In genomic region chr20:10639051-10639761, GRCh38 we compare ENCODE assay signal across 1 cellular context.
TF ChIP-seq lines count a peak whose summit lies in the region.

No MANE protein-coding gene starts in this region.

TF ChIP-seq in GM12878, 131 proteins besides CTCF, POLR2A, EP300 and RAD21:
- TF ChIP-seq NRF1 (conservative IDR thresholded peaks at IDR 0.05; ENCODE audit: low read depth, low read length) (no peak), HDGF (IDR thresholded peaks at IDR 0.05) (no peak), HDAC2 (IDR thresholded peaks at IDR 0.05) (no peak), IKZF2 (IDR thresholded peaks at IDR 0.05) (no peak), RUNX3 (IDR thresholded peaks at IDR 0.05; ENCODE audit: low read length) (no peak), ZNF24 (IDR thresholded peaks at IDR 0.05) (no peak), IRF4 (IDR thresholded peaks at IDR 0.05; ENCODE audit: low read depth, low read length) (no peak), YY1 (IDR thresholded peaks at IDR 0.05; ENCODE audit: low read depth, low read length) (no peak), CEBPZ (IDR thresholded peaks at IDR 0.05; ENCODE audit: low read depth, low read length) (no peak), DPF2 (IDR thresholded peaks at IDR 0.05) (no peak), ESRRA (IDR thresholded peaks at IDR 0.05; ENCODE audit: low read length) (no peak), MTA3 (IDR thresholded peaks at IDR 0.05; ENCODE audit: borderline replicate concordance, low read length) (no peak)
- TF ChIP-seq, protein P1, sequence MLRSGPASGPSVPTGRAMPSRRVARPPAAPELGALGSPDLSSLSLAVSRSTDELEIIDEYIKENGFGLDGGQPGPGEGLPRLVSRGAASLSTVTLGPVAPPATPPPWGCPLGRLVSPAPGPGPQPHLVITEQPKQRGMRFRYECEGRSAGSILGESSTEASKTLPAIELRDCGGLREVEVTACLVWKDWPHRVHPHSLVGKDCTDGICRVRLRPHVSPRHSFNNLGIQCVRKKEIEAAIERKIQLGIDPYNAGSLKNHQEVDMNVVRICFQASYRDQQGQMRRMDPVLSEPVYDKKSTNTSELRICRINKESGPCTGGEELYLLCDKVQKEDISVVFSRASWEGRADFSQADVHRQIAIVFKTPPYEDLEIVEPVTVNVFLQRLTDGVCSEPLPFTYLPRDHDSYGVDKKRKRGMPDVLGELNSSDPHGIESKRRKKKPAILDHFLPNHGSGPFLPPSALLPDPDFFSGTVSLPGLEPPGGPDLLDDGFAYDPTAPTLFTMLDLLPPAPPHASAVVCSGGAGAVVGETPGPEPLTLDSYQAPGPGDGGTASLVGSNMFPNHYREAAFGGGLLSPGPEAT (IDR thresholded peaks at IDR 0.05; ENCODE audit: low read depth), result no peak
- TF ChIP-seq, protein P2, sequence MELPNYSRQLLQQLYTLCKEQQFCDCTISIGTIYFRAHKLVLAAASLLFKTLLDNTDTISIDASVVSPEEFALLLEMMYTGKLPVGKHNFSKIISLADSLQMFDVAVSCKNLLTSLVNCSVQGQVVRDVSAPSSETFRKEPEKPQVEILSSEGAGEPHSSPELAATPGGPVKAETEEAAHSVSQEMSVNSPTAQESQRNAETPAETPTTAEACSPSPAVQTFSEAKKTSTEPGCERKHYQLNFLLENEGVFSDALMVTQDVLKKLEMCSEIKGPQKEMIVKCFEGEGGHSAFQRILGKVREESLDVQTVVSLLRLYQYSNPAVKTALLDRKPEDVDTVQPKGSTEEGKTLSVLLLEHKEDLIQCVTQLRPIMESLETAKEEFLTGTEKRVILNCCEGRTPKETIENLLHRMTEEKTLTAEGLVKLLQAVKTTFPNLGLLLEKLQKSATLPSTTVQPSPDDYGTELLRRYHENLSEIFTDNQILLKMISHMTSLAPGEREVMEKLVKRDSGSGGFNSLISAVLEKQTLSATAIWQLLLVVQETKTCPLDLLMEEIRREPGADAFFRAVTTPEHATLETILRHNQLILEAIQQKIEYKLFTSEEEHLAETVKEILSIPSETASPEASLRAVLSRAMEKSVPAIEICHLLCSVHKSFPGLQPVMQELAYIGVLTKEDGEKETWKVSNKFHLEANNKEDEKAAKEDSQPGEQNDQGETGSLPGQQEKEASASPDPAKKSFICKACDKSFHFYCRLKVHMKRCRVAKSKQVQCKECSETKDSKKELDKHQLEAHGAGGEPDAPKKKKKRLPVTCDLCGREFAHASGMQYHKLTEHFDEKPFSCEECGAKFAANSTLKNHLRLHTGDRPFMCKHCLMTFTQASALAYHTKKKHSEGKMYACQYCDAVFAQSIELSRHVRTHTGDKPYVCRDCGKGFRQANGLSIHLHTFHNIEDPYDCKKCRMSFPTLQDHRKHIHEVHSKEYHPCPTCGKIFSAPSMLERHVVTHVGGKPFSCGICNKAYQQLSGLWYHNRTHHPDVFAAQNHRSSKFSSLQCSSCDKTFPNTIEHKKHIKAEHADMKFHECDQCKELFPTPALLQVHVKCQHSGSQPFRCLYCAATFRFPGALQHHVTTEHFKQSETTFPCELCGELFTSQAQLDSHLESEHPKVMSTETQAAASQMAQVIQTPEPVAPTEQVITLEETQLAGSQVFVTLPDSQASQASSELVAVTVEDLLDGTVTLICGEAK (IDR thresholded peaks at IDR 0.05; ENCODE audit: borderline replicate concordance), result no peak
- TF ChIP-seq, protein P3, sequence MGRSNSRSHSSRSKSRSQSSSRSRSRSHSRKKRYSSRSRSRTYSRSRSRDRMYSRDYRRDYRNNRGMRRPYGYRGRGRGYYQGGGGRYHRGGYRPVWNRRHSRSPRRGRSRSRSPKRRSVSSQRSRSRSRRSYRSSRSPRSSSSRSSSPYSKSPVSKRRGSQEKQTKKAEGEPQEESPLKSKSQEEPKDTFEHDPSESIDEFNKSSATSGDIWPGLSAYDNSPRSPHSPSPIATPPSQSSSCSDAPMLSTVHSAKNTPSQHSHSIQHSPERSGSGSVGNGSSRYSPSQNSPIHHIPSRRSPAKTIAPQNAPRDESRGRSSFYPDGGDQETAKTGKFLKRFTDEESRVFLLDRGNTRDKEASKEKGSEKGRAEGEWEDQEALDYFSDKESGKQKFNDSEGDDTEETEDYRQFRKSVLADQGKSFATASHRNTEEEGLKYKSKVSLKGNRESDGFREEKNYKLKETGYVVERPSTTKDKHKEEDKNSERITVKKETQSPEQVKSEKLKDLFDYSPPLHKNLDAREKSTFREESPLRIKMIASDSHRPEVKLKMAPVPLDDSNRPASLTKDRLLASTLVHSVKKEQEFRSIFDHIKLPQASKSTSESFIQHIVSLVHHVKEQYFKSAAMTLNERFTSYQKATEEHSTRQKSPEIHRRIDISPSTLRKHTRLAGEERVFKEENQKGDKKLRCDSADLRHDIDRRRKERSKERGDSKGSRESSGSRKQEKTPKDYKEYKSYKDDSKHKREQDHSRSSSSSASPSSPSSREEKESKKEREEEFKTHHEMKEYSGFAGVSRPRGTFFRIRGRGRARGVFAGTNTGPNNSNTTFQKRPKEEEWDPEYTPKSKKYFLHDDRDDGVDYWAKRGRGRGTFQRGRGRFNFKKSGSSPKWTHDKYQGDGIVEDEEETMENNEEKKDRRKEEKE (IDR thresholded peaks at IDR 0.05), result no peak
